In genomic region chr9:107430071-107430470, GRCh38 we compare ENCODE assay signal across 32 cellular contexts. TPM values are rescaled to one million over a fixed set of nuclear protein-coding genes. Genes with fewer than 3 reads are reported as not detected.
A peak's percentile ranks its signal among the peaks of the same experiment; 100 is the strongest.
DNase-seq lines count a peak whose midpoint lies in the region; FAIRE-seq and TF ChIP-seq lines count a peak whose summit lies in the region.
"Had no signal": no experiment of that assay in that cellular context is flagged by ENCODE, and none has a peak within 500 bp of the region (broad histone marks: within the 10 kb centered on the region; RNA-seq: fewer than 3 reads in every experiment).

No MANE protein-coding gene starts in this region.

- DNase-seq in thyroid gland (peak; percentile 77 to 82), GM12892 (ENCODE audit: insufficient read length) (no peak), NCI-H446 treated with DMSO at 0.1 percent for 48 hours (lab: John Stamatoyannopoulos, UW) (no peak)
- DNase-seq in activated CD4-positive, CD25-positive, alpha-beta regulatory T cell treated with anti-CD3 and anti-CD28 coated beads, Interleukin-2, amount 50 U/mL, for 72 hours: no peak
- DNase-seq: 8988T; ACHN; AML-193; BE2C; C1 segment of cervical spinal cord; Caco-2; Calu3; CD4-positive, alpha-beta memory T cell; CD4-positive, alpha-beta T cell; CD4-positive, CD25-positive, alpha-beta regulatory T cell; CD8-positive, alpha-beta memory T cell; CD8-positive, alpha-beta T cell; COR-L47; DMS 273 treated with DMSO at 0.1 percent for 48 hours; DMS153; DMS53; DMS79; DMS79 treated with DMSO at 0.1 percent for 48 hours; DND-41; EL had no signal

- no peaks in the 10 kb centered on the region for H3K9me3 ChIP-seq in thyroid gland
- H3K9me3 ChIP-seq: A549, BE2C, BLaER1, Caco-2 had no signal

- H3K36me3 ChIP-seq in thyroid gland: no peaks in the 10 kb centered on the region
- H3K36me3 ChIP-seq: BE2C; BLaER1; BLaER1 treated with 17β-estradiol and CSF1 and Interleukin-3, amounts not matched to agents 10 nM and 100 nM had no signal

- WGBS in thyroid gland, 2 donors: 38 to 51% methylated on average over 7 of the region's 7 CpGs

- H3K27ac ChIP-seq in C4-2B: peak overlapping the region; percentile 99
- peak overlapping the region; percentile 99 for H3K27ac ChIP-seq in VCaP
- no peak overlapping the region for H3K27ac ChIP-seq in thyroid gland
- H3K27ac ChIP-seq: 22Rv1; A549; BLaER1; BLaER1 treated with 17β-estradiol and CSF1 and Interleukin-3, amounts not matched to agents 10 nM and 100 nM had no signal

- no peaks in the 10 kb centered on the region for H3K27me3 ChIP-seq in thyroid gland
- H3K27me3 ChIP-seq: BLaER1; BLaER1 treated with 17β-estradiol and CSF1 and Interleukin-3, amounts not matched to agents 10 nM and 100 nM had no signal

- FAIRE-seq in GM12892 (lab: Jason Lieb, UNC): no peak
- FAIRE-seq: A204.1, A549, D721Med had no signal

- H3K4me1 ChIP-seq in thyroid gland: peaks cover 5 to 13% of the 10 kb centered on the region in 2 donors
- H3K4me1 ChIP-seq: BE2C; BLaER1; BLaER1 treated with 17β-estradiol and CSF1 and Interleukin-3, amounts not matched to agents 10 nM and 100 nM; Caco-2 had no signal

- intact Hi-C loops in thyroid gland (cut with DNase I): no loop called here

- no peak overlapping the region for H3K4me3 ChIP-seq in thyroid gland (replicated peaks in 1 of 3)
- H3K4me3 ChIP-seq: A549; BLaER1; BLaER1 treated with 17β-estradiol and CSF1 and Interleukin-3, amounts not matched to agents 10 nM and 100 nM had no signal

- TF ChIP-seq POLR2A in thyroid gland (IDR thresholded peaks at IDR 0.05) (no peak), GM12892 (IDR thresholded peaks at IDR 0.05; ENCODE audit: low read depth, low read length) (no peak)

- TF ChIP-seq CTCF in C4-2B (conservative IDR thresholded peaks at IDR 0.05) (no peak), VCaP (conservative IDR thresholded peaks at IDR 0.05) (no peak), thyroid gland (IDR thresholded peaks at IDR 0.05) (no peak)

RNA-seq across cellular contexts. Expression of gene KLF4, which starts 59.5 kb away (rescaled TPM):
- 10 to 100 TPM; 24.9 to 56.6 (median 30.3) TPM for total RNA-seq in thyroid gland
- polyA plus RNA-seq in GM12892 (2012; ENCODE audit: missing spikeins): 0.17 TPM
- polyA plus RNA-seq: CD4-positive, alpha-beta memory T cell; CD8-positive, alpha-beta memory T cell had no signal

Comparison
In these comparisons a context has a peak if more than half of its experiments do, and no peak if none do; other contexts are left out.
1. H3K27ac ChIP-seq: peak in C4-2B (single experiment) and VCaP (single experiment); none in thyroid gland (0 of 3).
2. DNase-seq: peak in thyroid gland (2 of 2); none in activated CD4-positive, CD25-positive, alpha-beta regulatory T cell treated with anti-CD3 and anti-CD28 coated beads, Interleukin-2, amount 50 U/mL, for 72 hours (single experiment), GM12892 (single experiment) and NCI-H446 treated with DMSO at 0.1 percent for 48 hours (single experiment).